Comparison of ENCODE assay signal across 24 cellular contexts in the genomic region with DNA sequence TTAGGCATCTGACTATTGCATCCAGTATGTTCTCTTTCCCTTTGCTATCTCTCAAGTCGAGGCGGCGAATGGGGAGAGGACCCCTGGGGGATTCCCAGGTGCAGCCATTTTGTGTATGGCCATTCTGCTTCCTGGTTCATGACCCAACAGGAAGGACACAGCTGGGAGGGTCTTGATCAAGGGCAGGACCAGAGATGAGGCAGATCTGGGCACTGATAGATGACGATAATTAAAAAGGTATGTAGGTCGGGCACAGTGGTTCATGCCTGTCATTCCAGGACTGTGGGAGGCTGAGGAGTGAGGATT.
DNase-seq lines count a peak whose midpoint lies in the region; ATAC-seq, FAIRE-seq and TF ChIP-seq lines count a peak whose summit lies in the region.
"Had no signal": no experiment of that assay in that cellular context is flagged by ENCODE, and none has a peak within 500 bp of the region (broad histone marks: within the 10 kb centered on the region; RNA-seq: fewer than 3 reads in every experiment).

No MANE protein-coding gene starts in this region.

- intact Hi-C loops in K562 (cut with micrococcal nuclease): no loop called here

- H3K27me3 Mint-ChIP-seq in CD4-positive, CD25-positive, alpha-beta regulatory T cell: peaks cover 14% of the 10 kb centered on the region
- peaks cover 3 to 9% (median 6%) of the 10 kb centered on the region in 5 donors for H3K27me3 Mint-ChIP-seq in naive thymus-derived CD8-positive, alpha-beta T cell

- no peak for DNase-seq in CD4-positive, CD25-positive, alpha-beta regulatory T cell
- DNase-seq in M059J (ENCODE audit: low read depth): peak; percentile 26
- DNase-seq in K562 (ENCODE audit: extremely low read depth in 1 of 4, low spot score in 3 of 4): no peak
- no peak for DNase-seq in osteoblast (ENCODE audit: insufficient read length, low spot score, missing footprints)
- DNase-seq in NCI-H1105 treated with DMSO at 0.1 percent for 48 hours (lab: John Stamatoyannopoulos, UW): no peak
- DNase-seq in T-helper 2 cell: no peak
- DNase-seq in naive thymus-derived CD8-positive, alpha-beta T cell: no peak
- DNase-seq: AML-193, C1 segment of cervical spinal cord, DMS53, GDM1, Karpas-422, NCI-H1417, NCI-H1694 treated with DMSO at 0.1 percent for 48 hours, NCI-H2081 treated with DMSO at 0.1 percent for 48 hours, NCI-H2171 treated with DMSO at 0.1 percent for 48 hours, NCI-H446 treated with DMSO at 0.1 percent for 48 hours, NCI-H526 treated with DMSO at 0.1 percent for 48 hours, OCI-M1, SHP77 had no signal

- FAIRE-seq in K562 (lab: Jason Lieb, UNC): no peak
- FAIRE-seq: D721Med had no signal

- POLR2A ChIA-PET in K562 (lab: Yijun Ruan, JAX): no interaction called here
- POLR2A ChIA-PET in naive thymus-derived CD8-positive, alpha-beta T cell (lab: Charles Lee): no interaction called here

- peaks cover 3 to 11% (median 8%) of the 10 kb centered on the region in 4 donors for H3K4me1 Mint-ChIP-seq in CD4-positive, CD25-positive, alpha-beta regulatory T cell
- peaks cover 7 to 12% (median 10%) of the 10 kb centered on the region in 4 donors for H3K4me1 Mint-ChIP-seq in naive thymus-derived CD8-positive, alpha-beta T cell

- H3K4me2 ChIP-seq in K562 (ENCODE audit: insufficient read depth, low read length) (no peak overlapping the region), osteoblast (ENCODE audit: insufficient read depth, low read length) (peak overlapping the region; percentile 47)
- H3K4me2 ChIP-seq: GM23338 had no signal

- no peak overlapping the region for H3K27ac ChIP-seq in CD4-positive, CD25-positive, alpha-beta regulatory T cell (ENCODE audit: insufficient read depth, low read length, poor library complexity, severe bottlenecking)
- H3K27ac ChIP-seq in K562 (ENCODE audit: extremely low read depth, low read depth, low read length) (no peak overlapping the region), osteoblast (ENCODE audit: low read depth, low read length) (no peak overlapping the region)

- peak overlapping the region; percentile 60 for H2AFZ ChIP-seq in K562 (ENCODE audit: low read depth, low read length)
- peak overlapping the region; percentile 36 for H2AFZ ChIP-seq in osteoblast (ENCODE audit: low read length)

- H3K27me3 ChIP-seq in CD4-positive, CD25-positive, alpha-beta regulatory T cell (ENCODE audit: control insufficient read depth, insufficient read depth, low read length): no peaks in the 10 kb centered on the region
- H3K27me3 ChIP-seq in K562 (ENCODE audit: control insufficient read depth in 2 of 2, insufficient read depth in 2 of 2, low read length in 2 of 2) (peaks cover 0 to 7% of the 10 kb centered on the region in 2 experiments; a peak in 2 of 5 replicates), osteoblast (ENCODE audit: insufficient read depth, low read length) (no peaks in the 10 kb centered on the region)

- H3K9me3 Mint-ChIP-seq in CD4-positive, CD25-positive, alpha-beta regulatory T cell: no peaks in the 10 kb centered on the region
- peaks cover 0 to 1% (median 0%) of the 10 kb centered on the region in 9 donors for H3K9me3 Mint-ChIP-seq in naive thymus-derived CD8-positive, alpha-beta T cell
- H3K9me3 Mint-ChIP-seq: IgD-negative memory B cell had no signal

- H3K79me2 ChIP-seq in K562 (ENCODE audit: control insufficient read depth, insufficient read depth, low read length) (no peaks in the 10 kb centered on the region), osteoblast (ENCODE audit: insufficient read depth, low read length) (no peaks in the 10 kb centered on the region)

- peak overlapping the region in 2 of 3 donors; percentile 24 to 79 for H3K27ac Mint-ChIP-seq in CD4-positive, CD25-positive, alpha-beta regulatory T cell
- H3K27ac Mint-ChIP-seq in naive thymus-derived CD8-positive, alpha-beta T cell: no peak overlapping the region
- H3K27ac Mint-ChIP-seq: GM23338 had no signal

- peaks cover 6% of the 10 kb centered on the region for H3K4me1 ChIP-seq in CD4-positive, CD25-positive, alpha-beta regulatory T cell (ENCODE audit: control insufficient read depth, insufficient read depth, low read length, poor library complexity, severe bottlenecking)
- peaks cover 2 to 3% of the 10 kb centered on the region in 2 experiments; a peak in 3 of 5 replicates for H3K4me1 ChIP-seq in K562 (replicated peaks in 1 of 2; ENCODE audit: control insufficient read depth in 2 of 2, insufficient read depth in 2 of 2, low read length in 2 of 2)
- peaks cover 9% of the 10 kb centered on the region for H3K4me1 ChIP-seq in osteoblast (ENCODE audit: insufficient read depth, low read length)

- H3K36me3 Mint-ChIP-seq in CD4-positive, CD25-positive, alpha-beta regulatory T cell: no peaks in the 10 kb centered on the region
- H3K36me3 Mint-ChIP-seq in naive thymus-derived CD8-positive, alpha-beta T cell: no peaks in the 10 kb centered on the region
- H3K36me3 Mint-ChIP-seq: IgD-negative memory B cell had no signal

- BruUV-seq in K562 (replicated peaks; lab: Mats Ljungman, UMichigan): no TSS peak

- TF ChIP-seq CTCF in K562 (IDR thresholded peaks at IDR 0.05 in 2 of 3, conservative IDR thresholded peaks at IDR 0.05 in 1 of 3; ENCODE audit: insufficient read depth in 2 of 3, low read depth in 1 of 3, low read length in 3 of 3) (no peak), osteoblast (IDR thresholded peaks at IDR 0.05; ENCODE audit: extremely low read depth, low read depth, low read length) (no peak)

- TF ChIP-seq RAD21 in K562 (CRISPR knock-in tag; conservative IDR thresholded peaks at IDR 0.05 in 1 of 2, IDR thresholded peaks at IDR 0.05 in 1 of 2): no peak

- H3K9me3 ChIP-seq in CD4-positive, CD25-positive, alpha-beta regulatory T cell (ENCODE audit: control insufficient read depth in 2 of 2, low read length in 2 of 2): no peaks in the 10 kb centered on the region
- H3K9me3 ChIP-seq in K562 (replicated peaks; ENCODE audit: control insufficient read depth, insufficient read depth, low read depth, low read length) (no peaks in the 10 kb centered on the region), osteoblast (ENCODE audit: low read depth, low read length) (no peaks in the 10 kb centered on the region)

- WGBS in K562 (ENCODE audit: insufficient coverage, low coverage, missing lambda C conversion rate): 31% methylated on average over 5 of the region's 5 CpGs

- ATAC-seq in CD4-positive, CD25-positive, alpha-beta regulatory T cell (ENCODE audit: low read depth in 2 of 2): no peak
- ATAC-seq in K562 (no peak), GM18498 (IDR thresholded peaks at IDR 0.05; ENCODE audit: unreplicated experiment) (no peak)
- no peak for ATAC-seq in naive thymus-derived CD8-positive, alpha-beta T cell
- ATAC-seq: GM23338 had no signal

- TF ChIP-seq EP300 in K562 (IDR thresholded peaks at IDR 0.05; ENCODE audit: low read length): no peak

- H3K4me3 ChIP-seq in CD4-positive, CD25-positive, alpha-beta regulatory T cell (ENCODE audit: low read depth, low read length): no peak overlapping the region
- H3K4me3 ChIP-seq in K562: no peak overlapping the region
- H3K4me3 ChIP-seq in osteoblast (ENCODE audit: insufficient read depth, low read length): no peak overlapping the region
- H3K4me3 ChIP-seq: GM23338 had no signal

- H3K4me3 Mint-ChIP-seq in CD4-positive, CD25-positive, alpha-beta regulatory T cell: no peak overlapping the region
- no peak overlapping the region for H3K4me3 Mint-ChIP-seq in naive thymus-derived CD8-positive, alpha-beta T cell
- H3K4me3 Mint-ChIP-seq: GM23338, IgD-negative memory B cell had no signal

- H3K36me3 ChIP-seq in CD4-positive, CD25-positive, alpha-beta regulatory T cell (ENCODE audit: control insufficient read depth, insufficient read depth, low read length): no peaks in the 10 kb centered on the region
- H3K36me3 ChIP-seq in K562 (ENCODE audit: control insufficient read depth, insufficient read depth, low read length): no peaks in the 10 kb centered on the region
- no peaks in the 10 kb centered on the region for H3K36me3 ChIP-seq in osteoblast (ENCODE audit: insufficient read depth, low read length)

- in situ Hi-C loops in K562 (cut with MboI): loop anchor here (5.0 kb wide), 1 partner anchor 675 kb away; no protein-coding TSS in a partner anchor

- no peaks in the 10 kb centered on the region for H4K20me1 ChIP-seq in K562 (replicated peaks; ENCODE audit: control insufficient read depth, insufficient read depth, low read length)
- no peaks in the 10 kb centered on the region for H4K20me1 ChIP-seq in osteoblast (ENCODE audit: insufficient read depth, low read length)

- H3K9ac ChIP-seq in K562 (ENCODE audit: insufficient read depth in 1 of 2, low read depth in 2 of 2, low read length in 2 of 2): no peak overlapping the region

- H3K9me1 ChIP-seq in K562 (ENCODE audit: control insufficient read depth, insufficient read depth, low read length): no peaks in the 10 kb centered on the region

- no peak for TF ChIP-seq POLR2A in K562 (conservative IDR thresholded peaks at IDR 0.05)

- CTCF ChIA-PET in K562 (lab: Yijun Ruan, JAX; ENCODE audit: low intra/inter-chr PET ratio): no interaction called here

Comparison
In these comparisons a context has a peak if more than half of its experiments do, and no peak if none do; other contexts are left out.
1. H3K27ac Mint-ChIP-seq: peak in CD4-positive, CD25-positive, alpha-beta regulatory T cell (2 of 3); none in naive thymus-derived CD8-positive, alpha-beta T cell (0 of 10).